ENCODE assay signal across 16 cellular contexts in genomic region chr16:50438041-50438437, GRCh38.
"Had no signal": no experiment of that assay in that cellular context is flagged by ENCODE, and none has a peak within 500 bp of the region (broad histone marks: within the 10 kb centered on the region; RNA-seq: fewer than 3 reads in every experiment).

No MANE protein-coding gene starts in this region.

- H3K27ac ChIP-seq: adrenal gland, breast epithelium, hepatocyte, left lung, thyroid gland had no signal

- H3K4me3 ChIP-seq: adrenal gland, breast epithelium, hepatocyte, left lung, thyroid gland had no signal

- ATAC-seq: activated naive CD4-positive, alpha-beta T cell treated with anti-CD3 and anti-CD28 coated beads, Interleukin-2, amount 50 U/mL, for 72 hours; activated T-cell treated with anti-CD3 and anti-CD28 coated beads, Interleukin-2, amount 50 U/mL, for 72 hours; left lung; sciatic nerve; SK-N-SH treated with all-trans-retinoic acid at 6 μM for 48 hours; stimulated activated naive B cell treated with anti-CD40 and anti-IgM and Interleukin-4, amounts not matched to agents 10 μg/mL and 1 μg/mL and 100 μg/mL, for 72 hours; T-cell had no signal

- DNase-seq: activated CD4-positive, alpha-beta T cell treated with anti-CD3 and anti-CD28 coated beads, Interleukin-2, amount 10 ng/mL, durations not matched to agents 24 days and 14 days; activated CD4-positive, CD25-positive, alpha-beta regulatory T cell; activated gamma-delta T cell treated with Interleukin-2 at 50 U/mL for 16 hours; activated T-cell treated with anti-CD3 and anti-CD28 coated beads, Interleukin-2, amount 50 U/mL, for 72 hours; effector CD4-positive, alpha-beta T cell; left lung; stimulated activated CD4-positive, alpha-beta T cell treated with anti-CD3 and anti-CD28 coated beads, Interleukin-4, amount 100 ng/mL, for 4 hours; stimulated activated naive B cell treated with anti-CD40 and anti-IgM and Interleukin-4, amounts not matched to agents 10 μg/mL and 1 μg/mL and 100 μg/mL, for 72 hours; T-cell; thyroid gland had no signal
